ENCODE assay signal across 9 cellular contexts in genomic region chr1:162003825-162004205, GRCh38. TPM values are rescaled to one million over a fixed set of nuclear protein-coding genes. Genes with fewer than 3 reads are reported as not detected.
A peak's percentile ranks its signal among the peaks of the same experiment; 100 is the strongest.
DNase-seq lines count a peak whose midpoint lies in the region; ATAC-seq, FAIRE-seq and TF ChIP-seq lines count a peak whose summit lies in the region.
"Had no signal": no experiment of that assay in that cellular context is flagged by ENCODE, and none has a peak within 500 bp of the region (broad histone marks: within the 10 kb centered on the region; RNA-seq: fewer than 3 reads in every experiment).

No MANE protein-coding gene starts in this region.

- no peaks in the 10 kb centered on the region for H3K9me2 ChIP-seq in MM.1S (replicated peaks; ENCODE audit: insufficient read depth, low read length)

- no peak overlapping the region for H3K4me3 Mint-ChIP-seq in activated CD4-positive, alpha-beta T cell treated with anti-CD3 and anti-CD28 coated beads, Interleukin-2, amount 10 ng/mL, durations not matched to agents 7 days and 5 days

- TF ChIP-seq EP300 in GM12878 (IDR thresholded peaks at IDR 0.05; ENCODE audit: borderline replicate concordance in 1 of 2, control insufficient read depth in 1 of 2, low read depth in 2 of 2, low read length in 2 of 2) = no peak

- H3K4me1 ChIP-seq in MM.1S (ENCODE audit: low read length) (peaks cover 8% of the 10 kb centered on the region; the same call in 1 of the 2 replicates), GM12878 (ENCODE audit: control insufficient read depth, insufficient read depth, low read length) (no peaks in the 10 kb centered on the region), lower lobe of right lung (no peaks in the 10 kb centered on the region)

- H3K27ac Mint-ChIP-seq in activated CD4-positive, alpha-beta T cell treated with anti-CD3 and anti-CD28 coated beads, Interleukin-2, amount 10 ng/mL, durations not matched to agents 7 days and 5 days = no peak overlapping the region

- in situ Hi-C loops in GM12878 (cut with MboI) = no loop called here

- no peak for TF ChIP-seq CTCF in MM.1S (IDR thresholded peaks at IDR 0.05; ENCODE audit: low read length)
- TF ChIP-seq CTCF in GM12878 (IDR thresholded peaks at IDR 0.05 in 2 of 3, conservative IDR thresholded peaks at IDR 0.05 in 1 of 3; ENCODE audit: control insufficient read depth in 2 of 3, extremely low read depth in 1 of 3, insufficient read depth in 1 of 3, low read depth in 3 of 3, low read length in 3 of 3) = no peak
- no peak for TF ChIP-seq CTCF in lower lobe of right lung (IDR thresholded peaks at IDR 0.05)

- H3K4me1 Mint-ChIP-seq in activated CD4-positive, alpha-beta T cell treated with anti-CD3 and anti-CD28 coated beads, Interleukin-2, amount 10 ng/mL, durations not matched to agents 7 days and 5 days = peaks cover 9% of the 10 kb centered on the region

- no peak for TF ChIP-seq POLR2A in GM12878 (IDR thresholded peaks at IDR 0.05; ENCODE audit: low read depth, low read length)

- H3K36me3 Mint-ChIP-seq in activated CD4-positive, alpha-beta T cell treated with anti-CD3 and anti-CD28 coated beads, Interleukin-2, amount 10 ng/mL, durations not matched to agents 7 days and 5 days (ENCODE audit: low read depth) = no peaks in the 10 kb centered on the region

- H3K9me3 Mint-ChIP-seq in activated CD4-positive, alpha-beta T cell treated with anti-CD3 and anti-CD28 coated beads, Interleukin-2, amount 10 ng/mL, durations not matched to agents 7 days and 5 days = no peaks in the 10 kb centered on the region

- SMC1A ChIA-PET in GM12878 (lab: Charles Lee; ENCODE audit: uncharacterized antibody, unreplicated experiment) = no interaction called here

- H3K27me3 ChIP-seq in MM.1S (replicated peaks; ENCODE audit: insufficient read depth, low read length) = no peaks in the 10 kb centered on the region
- H3K27me3 ChIP-seq in GM12878 (replicated peaks in 1 of 2; ENCODE audit: control insufficient read depth in 2 of 2, insufficient read depth in 2 of 2, low read length in 1 of 2) = peaks cover 0 to 2% of the 10 kb centered on the region in 2 experiments
- H3K27me3 ChIP-seq in lower lobe of right lung (ENCODE audit: low read depth) = no peaks in the 10 kb centered on the region

- POLR2A ChIA-PET in GM12878 (lab: Charles Lee) = no interaction called here
- POLR2A ChIA-PET in activated CD4-positive, alpha-beta T cell treated with anti-CD3 and anti-CD28 coated beads, Interleukin-2, amount 10 ng/mL, durations not matched to agents 7 days and 5 days (lab: Charles Lee) = interaction anchor here (0.6 kb wide), 1 partner anchor 122 kb away, joined by 5 read pairs; no protein-coding TSS in a partner anchor

- intact Hi-C loops in GM12878 (cut with micrococcal nuclease; ENCODE audit: unreplicated experiment) (no loop called here), lower lobe of right lung (cut with DNase I) (no loop called here)

- BruUV-seq in GM12878 (replicated peaks; lab: Mats Ljungman, UMichigan) = no TSS peak

- ATAC-seq in GM12878 (no peak), lower lobe of right lung (peak; percentile 65 to 66), GM18858 (IDR thresholded peaks at IDR 0.05; ENCODE audit: unreplicated experiment) (no peak)

- RAD21 ChIA-PET in GM12878 (lab: Charles Lee; ENCODE audit: unreplicated experiment) = no interaction called here

- no peaks in the 10 kb centered on the region for H3K27me3 Mint-ChIP-seq in activated CD4-positive, alpha-beta T cell treated with anti-CD3 and anti-CD28 coated beads, Interleukin-2, amount 10 ng/mL, durations not matched to agents 7 days and 5 days

- CTCF ChIA-PET in GM12878 (lab: Yijun Ruan, JAX) = no interaction called here
- CTCF ChIA-PET in activated CD4-positive, alpha-beta T cell treated with anti-CD3 and anti-CD28 coated beads, Interleukin-2, amount 10 ng/mL, durations not matched to agents 7 days and 5 days (lab: Charles Lee) = no interaction called here

- H4K20me1 ChIP-seq in MM.1S (ENCODE audit: insufficient read depth, low read length) = no peaks in the 10 kb centered on the region
- no peaks in the 10 kb centered on the region for H4K20me1 ChIP-seq in GM12878 (ENCODE audit: control insufficient read depth, insufficient read depth)

- H3K27ac ChIP-seq in MM.1S (ENCODE audit: low read length) (no peak overlapping the region), GM12878 (ENCODE audit: control insufficient read depth, insufficient read depth) (no peak overlapping the region), lower lobe of right lung (peak overlapping the region; percentile 58)

- TF ChIP-seq RAD21 in GM12878 (IDR thresholded peaks at IDR 0.05; ENCODE audit: insufficient read depth, low read depth, low read length) = no peak

- H3K79me2 ChIP-seq in MM.1S (ENCODE audit: low read length) = no peaks in the 10 kb centered on the region
- no peaks in the 10 kb centered on the region for H3K79me2 ChIP-seq in GM12878 (ENCODE audit: control insufficient read depth, insufficient read depth, low read length)

- FAIRE-seq in GM12878 (lab: Jason Lieb, UNC) = no peak

- H3K4me2 ChIP-seq in MM.1S (ENCODE audit: low read depth, low read length) (peak overlapping the region; percentile 2; the same call in 1 of the 2 replicates), GM12878 (ENCODE audit: control insufficient read depth, insufficient read depth) (no peak overlapping the region)

- H3F3A ChIP-seq in MM.1S (ENCODE audit: insufficient read depth, low read length) = no peaks in the 10 kb centered on the region

- no peaks in the 10 kb centered on the region for H3K9me3 ChIP-seq in MM.1S (replicated peaks; ENCODE audit: insufficient read depth, low read length)
- no peaks in the 10 kb centered on the region for H3K9me3 ChIP-seq in GM12878 (replicated peaks; ENCODE audit: control insufficient read depth, insufficient read depth, low read length)
- H3K9me3 ChIP-seq in lower lobe of right lung = no peaks in the 10 kb centered on the region

- WGBS in GM12878 (ENCODE audit: insufficient coverage, insufficient replicate concordance, low lambda C conversion rate, missing lambda C conversion rate) = 14% methylated on average over 6 of the region's 6 CpGs

- DNase-seq in AG08396 (ENCODE audit: low spot score) (peak; percentile 70), MM.1S (peak; percentile 9), GM12878 (ENCODE audit: low read depth, low spot score) (no peak), lower lobe of right lung (no peak), ecto neural progenitor cell (ENCODE audit: low spot score) (no peak), NCI-H2227 (lab: John Stamatoyannopoulos, UW; ENCODE audit: unreplicated experiment) (no peak)
- no peak for DNase-seq in activated CD4-positive, alpha-beta T cell treated with anti-CD3 and anti-CD28 coated beads, Interleukin-2, amount 10 ng/mL, durations not matched to agents 7 days and 5 days

- H3K4me3 ChIP-seq in MM.1S (ENCODE audit: low read length) = no peak overlapping the region
- no peak overlapping the region for H3K4me3 ChIP-seq in GM12878
- H3K4me3 ChIP-seq in lower lobe of right lung = no peak overlapping the region

- H3K36me3 ChIP-seq in MM.1S (replicated peaks; ENCODE audit: insufficient read depth, low read length) (no peaks in the 10 kb centered on the region), GM12878 (ENCODE audit: control insufficient read depth in 2 of 2, insufficient read depth in 2 of 2, low read length in 1 of 2) (no peaks in the 10 kb centered on the region), lower lobe of right lung (no peaks in the 10 kb centered on the region)

- H2AFZ ChIP-seq in MM.1S (ENCODE audit: low read length) (peak overlapping the region; percentile 19; the same call in 1 of the 2 replicates), GM12878 (ENCODE audit: control insufficient read depth, low read depth, low read length) (no peak overlapping the region)

- H3K9ac ChIP-seq in MM.1S (ENCODE audit: low read length) (no peak overlapping the region), GM12878 (ENCODE audit: control insufficient read depth, insufficient read depth, low read length) (no peak overlapping the region)

TF ChIP-seq in GM12878, 131 proteins besides CTCF, POLR2A, EP300 and RAD21:
- no peak for TF ChIP-seq CBX5 (IDR thresholded peaks at IDR 0.05; ENCODE audit: low read depth)
- peak; percentile 76; the same call in 1 of the 2 replicates for TF ChIP-seq SPI1 (IDR thresholded peaks at IDR 0.05; ENCODE audit: borderline replicate concordance, insufficient read depth, low read depth, low read length)

RNA-seq across cellular contexts. Expression of gene OLFML2B, which starts 19.9 kb away (rescaled TPM):
- not detected in 2 replicates for total RNA-seq in GM12878 (2013; cell fraction: nucleolus; rRNA removed)
- total RNA-seq in GM12878 (2014; rRNA removed) (not detected in 2 replicates), GM12878 (2014; rRNA removed; fragmentation: Illumina TruSeq; extraction: Trizol) (not detected in 2 replicates), GM12878 (2021) (not detected in 2 replicates), lower lobe of right lung (19.1 TPM)
- not detected for polyA plus RNA-seq in GM12878 (2011; ENCODE audit: low read depth)
- polyA plus RNA-seq in GM12878 (2011; rRNA removed) (not detected in 2 replicates), GM12878 (2014; fragmentation: Illumina TruSeq; extraction: Trizol) (not detected in 2 replicates), GM12878 (2014; fragmentation: Nextera tagmentation; extraction: Ambion mirVana) (not detected), GM12878 (2014; rRNA removed) (not detected in 2 replicates), GM12878 (2016; fragmentation: Nextera tagmentation; extraction: Ambion mirVana) (not detected)
- not detected in 2 replicates for polyA plus RNA-seq in GM12878 (2011; cell fraction: cytosol; rRNA removed)
- polyA plus RNA-seq in GM12878 (2011; cell fraction: nucleus; rRNA removed) = not detected in 2 replicates
- not detected in 2 replicates for polyA plus RNA-seq in GM12878 (2012)
- polyA minus RNA-seq in GM12878 (2011; rRNA and poly(A)+ RNA removed) = not detected in 2 replicates
- polyA minus RNA-seq in GM12878 (2011; cell fraction: cytosol; rRNA and poly(A)+ RNA removed) = not detected in 2 replicates
- polyA minus RNA-seq in GM12878 (2011; cell fraction: nucleus; rRNA and poly(A)+ RNA removed) = not detected in 2 replicates
- total RNA-seq in activated CD4-positive, alpha-beta T cell treated with anti-CD3 and anti-CD28 coated beads, Interleukin-2, amount 10 ng/mL, durations not matched to agents 7 days and 5 days = not detected
- total RNA-seq: T-helper 1 cell treated with Interleukin-12 subunit alpha and Interleukin-12 subunit beta and Interleukin-4 antibody, amounts not matched to agents 30 ng/mL and 1 ng/mL, for 36 hours had no signal

Comparison
In these comparisons a context has a peak if more than half of its experiments do, and no peak if none do; other contexts are left out.
1. DNase-seq: peak in AG08396 (single experiment) and MM.1S (single experiment); none in GM12878 (single experiment), lower lobe of right lung (single experiment), ecto neural progenitor cell (single experiment), NCI-H2227 (single experiment) and activated CD4-positive, alpha-beta T cell treated with anti-CD3 and anti-CD28 coated beads, Interleukin-2, amount 10 ng/mL, durations not matched to agents 7 days and 5 days (single experiment).
2. ATAC-seq: peak in lower lobe of right lung (2 of 2); none in GM12878 (single experiment) and GM18858 (single experiment).
3. RNA of gene OLFML2B, which starts 19.9 kb away (total RNA-seq): 19.1 TPM in lower lobe of right lung (single experiment); not detected in activated CD4-positive, alpha-beta T cell treated with anti-CD3 and anti-CD28 coated beads, Interleukin-2, amount 10 ng/mL, durations not matched to agents 7 days and 5 days and not detected in GM12878; every median in the first group is over 10 times any median in the second.